Comparison of ENCODE assay signal across 23 cellular contexts in the genomic region with DNA sequence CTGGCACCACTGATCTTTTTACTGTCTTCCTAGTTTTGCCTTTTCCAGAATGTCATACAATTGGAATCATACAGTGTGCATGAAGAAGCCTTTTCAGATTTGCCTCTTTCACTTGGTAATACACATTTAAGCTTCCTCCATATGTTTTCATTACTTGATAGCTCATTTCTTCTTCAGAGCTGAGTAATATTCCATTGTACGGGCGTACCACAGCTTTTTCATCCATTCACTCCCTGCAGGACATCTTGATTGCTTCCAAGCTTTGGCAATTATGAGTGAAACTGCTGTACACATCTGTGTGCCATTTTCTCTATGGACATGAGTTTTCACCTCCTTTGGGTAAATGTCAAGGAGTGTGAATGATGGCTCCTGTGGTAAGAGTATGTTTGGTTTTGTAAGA. TPM values are rescaled to one million over a fixed set of nuclear protein-coding genes. Genes with fewer than 3 reads are reported as not detected.
A peak's percentile ranks its signal among the peaks of the same experiment; 100 is the strongest.
DNase-seq lines count a peak whose midpoint lies in the region; ATAC-seq, FAIRE-seq and TF ChIP-seq lines count a peak whose summit lies in the region.
"Had no signal": no experiment of that assay in that cellular context is flagged by ENCODE, and none has a peak within 500 bp of the region (broad histone marks: within the 10 kb centered on the region; RNA-seq: fewer than 3 reads in every experiment).

No MANE protein-coding gene starts in this region.

- POLR2A ChIA-PET in HEK293 (lab: Yijun Ruan, JAX) = no interaction called here
- POLR2A ChIA-PET in K562 (lab: Yijun Ruan, JAX) = no interaction called here

- no peaks in the 10 kb centered on the region for H3K9me2 ChIP-seq in hepatocyte (replicated peaks; ENCODE audit: insufficient read depth)

- H3K4me2 ChIP-seq in K562 (ENCODE audit: insufficient read depth, low read length) (no peak overlapping the region), hepatocyte (no peak overlapping the region)

- CTCF ChIA-PET in HEK293 (lab: Yijun Ruan, JAX) (interaction anchor here (1.5 kb wide), 1 partner anchor 15 kb away, joined by 3 read pairs; no protein-coding TSS in a partner anchor), K562 (lab: Yijun Ruan, JAX; ENCODE audit: low intra/inter-chr PET ratio) (no interaction called here)

- H3K36me3 ChIP-seq in HEK293 (ENCODE audit: control insufficient read depth in 2 of 2, insufficient read depth in 1 of 2, low read length in 2 of 2) (no peaks in the 10 kb centered on the region), K562 (ENCODE audit: control insufficient read depth, insufficient read depth, low read length) (no peaks in the 10 kb centered on the region), hepatocyte (replicated peaks; ENCODE audit: insufficient read depth, low read depth) (no peaks in the 10 kb centered on the region)
- H3K36me3 ChIP-seq: HAP-1 had no signal

- no peak for ATAC-seq in K562
- ATAC-seq in GM19452 (IDR thresholded peaks at IDR 0.05; ENCODE audit: unreplicated experiment) = no peak
- no peak for ATAC-seq in GM18517 (IDR thresholded peaks at IDR 0.05; ENCODE audit: unreplicated experiment)

- intact Hi-C loops in K562 (cut with micrococcal nuclease) = loop anchor here (10.0 kb wide), 1 partner anchor 318 kb away; no protein-coding TSS in a partner anchor

- no peaks in the 10 kb centered on the region for H3K9me1 ChIP-seq in K562 (ENCODE audit: control insufficient read depth, insufficient read depth, low read length)

- no TSS peak for BruUV-seq in K562 (replicated peaks; lab: Mats Ljungman, UMichigan)

- TF ChIP-seq EP300 in K562 (IDR thresholded peaks at IDR 0.05; ENCODE audit: low read length) = no peak

- no peak overlapping the region for H3K9ac ChIP-seq in K562 (ENCODE audit: insufficient read depth in 1 of 2, low read depth in 2 of 2, low read length in 2 of 2)

- no peak for TF ChIP-seq RAD21 in K562 (CRISPR knock-in tag; conservative IDR thresholded peaks at IDR 0.05 in 1 of 2, IDR thresholded peaks at IDR 0.05 in 1 of 2)

- no peak overlapping the region for H2AFZ ChIP-seq in K562 (ENCODE audit: low read depth, low read length)
- H2AFZ ChIP-seq in hepatocyte = no peak overlapping the region

- in situ Hi-C loops in K562 (cut with MboI) = loop anchor here (25.0 kb wide), 2 partner anchors 480 to 1405 kb away; no protein-coding TSS in a partner anchor

- no peaks in the 10 kb centered on the region for H4K20me1 ChIP-seq in K562 (replicated peaks; ENCODE audit: control insufficient read depth, insufficient read depth, low read length)
- no peaks in the 10 kb centered on the region for H4K20me1 ChIP-seq in hepatocyte (ENCODE audit: insufficient read depth, poor library complexity, severe bottlenecking)

- no peak for DNase-seq in HL-60 (ENCODE audit: low read depth in 1 of 2, low spot score in 1 of 2)
- no peak for DNase-seq in K562 (ENCODE audit: extremely low read depth in 1 of 4, low spot score in 3 of 4)
- DNase-seq in hepatocyte (ENCODE audit: low spot score) = no peak
- DNase-seq: C1 segment of cervical spinal cord; Calu3; CD4-positive, alpha-beta memory T cell; COR-L47; DMS53; DMS79 treated with DMSO at 0.1 percent for 48 hours; GF-D8; GOT3 had no signal

- H3K4me1 ChIP-seq in HEK293 (ENCODE audit: control insufficient read depth, insufficient read depth, low read length) (no peaks in the 10 kb centered on the region), K562 (replicated peaks in 1 of 2; ENCODE audit: control insufficient read depth in 2 of 2, insufficient read depth in 2 of 2, low read length in 2 of 2) (peaks cover 0 to 10% of the 10 kb centered on the region in 2 experiments; a peak in 2 of 5 replicates), hepatocyte (ENCODE audit: insufficient read depth) (peaks cover 9% of the 10 kb centered on the region)
- H3K4me1 ChIP-seq: HAP-1 had no signal

- H3K27me3 ChIP-seq in HL-60 (ENCODE audit: insufficient read depth, poor library complexity, severe bottlenecking) (no peaks in the 10 kb centered on the region), K562 (ENCODE audit: control insufficient read depth in 2 of 2, insufficient read depth in 2 of 2, low read length in 2 of 2) (peaks cover 9 to 32% of the 10 kb centered on the region in 2 experiments; a peak in 3 of 5 replicates), hepatocyte (peaks cover 70% of the 10 kb centered on the region)

- TF ChIP-seq POLR2A in K562 (conservative IDR thresholded peaks at IDR 0.05) = no peak

- TF ChIP-seq CTCF in HEK293 (tag by site-specific recombination; IDR thresholded peaks at IDR 0.05) (no peak), HL-60 (IDR thresholded peaks at IDR 0.05; ENCODE audit: insufficient read depth, low read length) (no peak), K562 (IDR thresholded peaks at IDR 0.05 in 2 of 3, conservative IDR thresholded peaks at IDR 0.05 in 1 of 3; ENCODE audit: insufficient read depth in 2 of 3, low read depth in 1 of 3, low read length in 3 of 3) (no peak), hepatocyte (IDR thresholded peaks at IDR 0.05; ENCODE audit: poor library complexity) (no peak)

- WGBS in K562 (ENCODE audit: insufficient coverage, low coverage, missing lambda C conversion rate) = 2% methylated on average over 2 of the region's 2 CpGs
- WGBS in hepatocyte (ENCODE audit: low lambda C conversion rate, missing lambda C conversion rate) = 100% methylated on average over 2 of the region's 2 CpGs

- H3K27ac ChIP-seq in HEK293 (ENCODE audit: extremely low read depth, low read depth, low read length) = no peak overlapping the region
- H3K27ac ChIP-seq in HL-60 (replicated peaks) = peak overlapping the region; percentile 72
- no peak overlapping the region for H3K27ac ChIP-seq in K562 (ENCODE audit: extremely low read depth, low read depth, low read length)
- no peak overlapping the region for H3K27ac ChIP-seq in hepatocyte

- H3K9me3 ChIP-seq in HEK293 (ENCODE audit: control insufficient read depth, insufficient read depth, low read depth, low read length) (no peaks in the 10 kb centered on the region), K562 (replicated peaks; ENCODE audit: control insufficient read depth, insufficient read depth, low read depth, low read length) (peaks cover 3% of the 10 kb centered on the region; the same call in 1 of the 2 replicates), hepatocyte (ENCODE audit: low read depth) (no peaks in the 10 kb centered on the region)
- H3K9me3 ChIP-seq: HAP-1 had no signal

- H3K79me2 ChIP-seq in K562 (ENCODE audit: control insufficient read depth, insufficient read depth, low read length) (no peaks in the 10 kb centered on the region), hepatocyte (no peaks in the 10 kb centered on the region)

- H3K4me3 ChIP-seq in HEK293 (ENCODE audit: low read depth, low read length) (no peak overlapping the region), HL-60 (replicated peaks; ENCODE audit: insufficient read depth, low read length) (no peak overlapping the region), K562 (no peak overlapping the region), hepatocyte (no peak overlapping the region)
- H3K4me3 ChIP-seq: HAP-1 had no signal

- no peak for FAIRE-seq in K562 (lab: Jason Lieb, UNC)
- FAIRE-seq: GM12892, GM19239, H54 had no signal

TF ChIP-seq in HEK293, 187 proteins besides CTCF, POLR2A, EP300 and RAD21 (continues in another document):
- TF ChIP-seq ZNF146 (tag by site-specific recombination; IDR thresholded peaks at IDR 0.05) (peak; percentile 19; the same call in 1 of the 2 replicates), EGR2 (tag by site-specific recombination; IDR thresholded peaks at IDR 0.05; ENCODE audit: low read depth) (no peak)

TF ChIP-seq in K562, 482 proteins besides CTCF, POLR2A, EP300 and RAD21 (continues in another document):
- no peak for TF ChIP-seq ETV1 (tag; conservative IDR thresholded peaks at IDR 0.05; ENCODE audit: low read depth)
- TF ChIP-seq, protein P1, sequence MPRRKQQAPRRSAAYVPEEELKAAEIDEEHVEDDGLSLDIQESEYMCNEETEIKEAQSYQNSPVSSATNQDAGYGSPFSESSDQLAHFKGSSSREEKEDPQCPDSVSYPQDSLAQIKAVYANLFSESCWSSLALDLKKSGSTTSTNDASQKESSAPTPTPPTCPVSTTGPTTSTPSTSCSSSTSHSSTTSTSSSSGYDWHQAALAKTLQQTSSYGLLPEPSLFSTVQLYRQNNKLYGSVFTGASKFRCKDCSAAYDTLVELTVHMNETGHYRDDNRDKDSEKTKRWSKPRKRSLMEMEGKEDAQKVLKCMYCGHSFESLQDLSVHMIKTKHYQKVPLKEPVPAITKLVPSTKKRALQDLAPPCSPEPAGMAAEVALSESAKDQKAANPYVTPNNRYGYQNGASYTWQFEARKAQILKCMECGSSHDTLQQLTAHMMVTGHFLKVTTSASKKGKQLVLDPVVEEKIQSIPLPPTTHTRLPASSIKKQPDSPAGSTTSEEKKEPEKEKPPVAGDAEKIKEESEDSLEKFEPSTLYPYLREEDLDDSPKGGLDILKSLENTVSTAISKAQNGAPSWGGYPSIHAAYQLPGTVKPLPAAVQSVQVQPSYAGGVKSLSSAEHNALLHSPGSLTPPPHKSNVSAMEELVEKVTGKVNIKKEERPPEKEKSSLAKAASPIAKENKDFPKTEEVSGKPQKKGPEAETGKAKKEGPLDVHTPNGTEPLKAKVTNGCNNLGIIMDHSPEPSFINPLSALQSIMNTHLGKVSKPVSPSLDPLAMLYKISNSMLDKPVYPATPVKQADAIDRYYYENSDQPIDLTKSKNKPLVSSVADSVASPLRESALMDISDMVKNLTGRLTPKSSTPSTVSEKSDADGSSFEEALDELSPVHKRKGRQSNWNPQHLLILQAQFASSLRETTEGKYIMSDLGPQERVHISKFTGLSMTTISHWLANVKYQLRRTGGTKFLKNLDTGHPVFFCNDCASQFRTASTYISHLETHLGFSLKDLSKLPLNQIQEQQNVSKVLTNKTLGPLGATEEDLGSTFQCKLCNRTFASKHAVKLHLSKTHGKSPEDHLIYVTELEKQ (CRISPR knock-in tag; IDR thresholded peaks at IDR 0.05) = no peak

RNA-seq across cellular contexts. Expression of a gene that starts 46.2 kb away (rescaled TPM):
- not detected in 2 replicates for total RNA-seq in K562 (2011; cell fraction: chromatin; rRNA removed; ENCODE audit: low replicate concordance)
- total RNA-seq in K562 (2011; cell fraction: nucleolus; rRNA removed) = not detected in 2 replicates
- total RNA-seq in K562 (2011; cell fraction: nucleoplasm; rRNA removed) = not detected in 2 replicates
- total RNA-seq in K562 (2014; rRNA removed) (not detected in 2 replicates), K562 (2014; rRNA removed; fragmentation: Illumina TruSeq; extraction: Trizol) (not detected in 2 replicates), K562 (2015; rRNA removed; fragmentation: Illumina TruSeq; extraction: Trizol) (not detected in 2 replicates), K562 (2021) (not detected in 2 replicates), hepatocyte (0.27 TPM in 1 of 2 replicates, not detected in the other)
- polyA plus RNA-seq in K562 (2011; rRNA removed) (not detected in 2 replicates), K562 (2014; fragmentation: Illumina TruSeq; extraction: Trizol) (not detected in 2 replicates), K562 (2014; fragmentation: Nextera tagmentation; extraction: Ambion mirVana) (under 1 TPM; 0.08 to 0.20 TPM), K562 (2014; rRNA removed) (not detected in 2 replicates), hepatocyte (0.60 and 0.82 TPM in 2 replicates)
- not detected in 2 replicates for polyA plus RNA-seq in K562 (2011; cell fraction: cytosol; rRNA removed)
- polyA plus RNA-seq in K562 (2011; cell fraction: nucleus; rRNA removed) = not detected in 2 replicates
- not detected in 2 replicates for polyA plus RNA-seq in K562 (2012)
- not detected in 2 replicates for polyA minus RNA-seq in K562 (2011; rRNA and poly(A)+ RNA removed)
- not detected in 2 replicates for polyA minus RNA-seq in K562 (2011; cell fraction: cytosol; rRNA and poly(A)+ RNA removed)
- not detected in 2 replicates for polyA minus RNA-seq in K562 (2011; cell fraction: nucleus; rRNA and poly(A)+ RNA removed)
- total RNA-seq: A172, A673, Calu3, Daoy, G401 had no signal
- polyA plus RNA-seq: BJ had no signal
